Comparison of ENCODE assay signal across 8 cellular contexts in the genomic region with DNA sequence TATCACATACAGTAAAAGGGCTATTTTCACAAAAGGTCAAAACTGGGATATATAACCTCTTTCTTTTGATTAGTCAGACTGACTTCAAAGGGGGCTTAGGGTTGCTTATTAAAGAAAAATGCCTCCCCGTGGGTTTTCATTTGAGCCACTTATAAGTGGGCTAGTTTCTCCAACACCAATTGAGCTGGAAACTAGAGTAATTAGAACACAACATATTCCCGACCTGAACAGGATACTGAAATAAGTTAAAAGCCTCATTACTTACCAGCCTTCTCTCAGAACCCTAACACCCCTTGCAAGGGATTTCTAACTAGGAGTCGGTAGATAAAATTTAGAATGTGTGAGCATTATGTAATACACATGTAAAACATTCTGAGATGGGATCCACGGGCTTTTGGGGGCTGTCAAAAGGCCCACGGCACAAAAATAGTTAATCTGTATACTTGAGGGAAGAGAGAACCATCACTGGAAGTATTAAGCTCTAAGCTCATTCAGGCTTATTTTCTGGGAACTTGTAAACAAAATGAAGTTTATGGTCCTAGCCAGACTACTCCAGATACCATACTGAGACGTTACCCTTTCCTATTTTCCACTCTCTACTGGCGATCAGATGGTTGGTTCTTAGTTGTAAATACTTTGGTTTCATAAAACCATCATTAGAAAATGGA. TPM values are rescaled to one million over a fixed set of nuclear protein-coding genes. Genes with fewer than 3 reads are reported as not detected.
A peak's percentile ranks its signal among the peaks of the same experiment; 100 is the strongest.
DNase-seq lines count a peak whose midpoint lies in the region; ATAC-seq and TF ChIP-seq lines count a peak whose summit lies in the region.

No MANE protein-coding gene starts in this region.

- intact Hi-C loops in activated naive CD4-positive, alpha-beta T cell treated with anti-CD3 and anti-CD28 coated beads for 36 hours (cut with micrococcal nuclease), result loop anchor here (2.0 to 5.0 kb wide), 2 partner anchors 18 to 548 kb away; partner anchors contain the start of gene RINT1
- intact Hi-C loops in right lobe of liver (cut with DNase I), result no loop called here

- H3K27me3 ChIP-seq in right lobe of liver, result no peaks in the 10 kb centered on the region
- no peaks in the 10 kb centered on the region for H3K27me3 ChIP-seq in upper lobe of left lung

- CTCF ChIA-PET in activated naive CD4-positive, alpha-beta T cell treated with anti-CD3 and anti-CD28 coated beads for 36 hours (lab: Charles Lee), result interaction anchor here (0.6 to 8.3 kb wide), 4 partner anchors 17 to 504 kb away, joined by 3 to 140 read pairs (median 7); partner anchors contain the start of gene KMT2E

- H3K4me3 Mint-ChIP-seq in activated naive CD4-positive, alpha-beta T cell treated with anti-CD3 and anti-CD28 coated beads for 36 hours, result peak overlapping the region; percentile 98
- H3K4me3 Mint-ChIP-seq in activated naive CD8-positive, alpha-beta T cell treated with anti-CD3 and anti-CD28 coated beads, Interleukin-2, amount 50 U/mL, for 24 hours, result peak overlapping the region; percentile 91

- H3K36me3 ChIP-seq in right lobe of liver (no peaks in the 10 kb centered on the region), upper lobe of left lung (no peaks in the 10 kb centered on the region)

- H3K9me3 ChIP-seq in right lobe of liver, result no peaks in the 10 kb centered on the region
- no peaks in the 10 kb centered on the region for H3K9me3 ChIP-seq in upper lobe of left lung

- no peaks in the 10 kb centered on the region for H3K27me3 Mint-ChIP-seq in activated naive CD4-positive, alpha-beta T cell treated with anti-CD3 and anti-CD28 coated beads for 36 hours (ENCODE audit: low read depth)
- no peaks in the 10 kb centered on the region for H3K27me3 Mint-ChIP-seq in activated naive CD8-positive, alpha-beta T cell treated with anti-CD3 and anti-CD28 coated beads, Interleukin-2, amount 50 U/mL, for 24 hours

- TF ChIP-seq CTCF in right lobe of liver (IDR thresholded peaks at IDR 0.05) (no peak), upper lobe of left lung (IDR thresholded peaks at IDR 0.05) (no peak)

- peak overlapping the region; percentile 100 for H3K27ac Mint-ChIP-seq in activated naive CD4-positive, alpha-beta T cell treated with anti-CD3 and anti-CD28 coated beads for 36 hours
- peak overlapping the region; percentile 98 for H3K27ac Mint-ChIP-seq in activated naive CD8-positive, alpha-beta T cell treated with anti-CD3 and anti-CD28 coated beads, Interleukin-2, amount 50 U/mL, for 24 hours

- no peak for TF ChIP-seq EP300 in upper lobe of left lung (IDR thresholded peaks at IDR 0.05)

- WGBS in right lobe of liver (ENCODE audit: insufficient coverage, low coverage, low lambda C conversion rate, missing lambda C conversion rate), result 28% methylated on average over 7 of the region's 7 CpGs
- 42 to 47% methylated on average over 7 of the region's 7 CpGs for WGBS in upper lobe of left lung, 2 donors

- ATAC-seq in activated naive CD8-positive, alpha-beta T cell treated with anti-CD3 and anti-CD28 coated beads, Interleukin-2, amount 50 U/mL, for 24 hours, result no peak
- no peak for ATAC-seq in right lobe of liver
- ATAC-seq in upper lobe of left lung (ENCODE audit: low FRiP score in 2 of 2), result no peak

- peaks cover 60% of the 10 kb centered on the region for H3K4me1 Mint-ChIP-seq in activated naive CD4-positive, alpha-beta T cell treated with anti-CD3 and anti-CD28 coated beads for 36 hours (ENCODE audit: low read depth)
- H3K4me1 Mint-ChIP-seq in activated naive CD8-positive, alpha-beta T cell treated with anti-CD3 and anti-CD28 coated beads, Interleukin-2, amount 50 U/mL, for 24 hours, result peaks cover 80% of the 10 kb centered on the region

- H3K4me3 ChIP-seq in right lobe of liver (peak overlapping the region; percentile 45 to 74 (median 59)), upper lobe of left lung (peak overlapping the region in 3 of 4 donors; percentile 48 to 54 (median 53))

- no peaks in the 10 kb centered on the region for H3K9me3 Mint-ChIP-seq in activated naive CD4-positive, alpha-beta T cell treated with anti-CD3 and anti-CD28 coated beads for 36 hours
- H3K9me3 Mint-ChIP-seq in activated naive CD8-positive, alpha-beta T cell treated with anti-CD3 and anti-CD28 coated beads, Interleukin-2, amount 50 U/mL, for 24 hours, result no peaks in the 10 kb centered on the region

- peaks cover 0 to 37% (median 9%) of the 10 kb centered on the region in 4 donors for H3K4me1 ChIP-seq in right lobe of liver
- H3K4me1 ChIP-seq in upper lobe of left lung, result peaks cover 44 to 66% (median 50%) of the 10 kb centered on the region in 4 donors

- DNase-seq in activated naive CD4-positive, alpha-beta T cell treated with anti-CD3 and anti-CD28 coated beads for 36 hours, result no peak
- DNase-seq in activated naive CD4-positive, alpha-beta T cell (lab: John Stamatoyannopoulos, UW), result no peak
- no peak for DNase-seq in activated naive CD8-positive, alpha-beta T cell treated with anti-CD3 and anti-CD28 coated beads, Interleukin-2, amount 50 U/mL, for 24 hours
- no peak for DNase-seq in right lobe of liver
- DNase-seq in upper lobe of left lung, result no peak
- no peak for DNase-seq in stimulated activated CD4-positive, alpha-beta T cell treated with anti-CD3 and anti-CD28 coated beads, Interleukin-12 subunit alpha, Interleukin-12 subunit beta, amount 100 ng/mL, for 4 hours
- DNase-seq in AG08396 (ENCODE audit: low spot score), result no peak
- no peak for DNase-seq in stimulated activated CD4-positive, alpha-beta T cell treated with anti-CD3 and anti-CD28 coated beads, Interleukin-15, amount 100 ng/mL, for 24 hours

- peak overlapping the region; percentile 87 to 92 (median 90) for H3K27ac ChIP-seq in right lobe of liver
- H3K27ac ChIP-seq in upper lobe of left lung, result peak overlapping the region; percentile 95 to 99 (median 97)

- peaks cover 5% of the 10 kb centered on the region for H3K36me3 Mint-ChIP-seq in activated naive CD4-positive, alpha-beta T cell treated with anti-CD3 and anti-CD28 coated beads for 36 hours (ENCODE audit: low read depth)
- H3K36me3 Mint-ChIP-seq in activated naive CD8-positive, alpha-beta T cell treated with anti-CD3 and anti-CD28 coated beads, Interleukin-2, amount 50 U/mL, for 24 hours (ENCODE audit: low read depth), result peaks cover 18% of the 10 kb centered on the region

- no peak for TF ChIP-seq POLR2A in right lobe of liver (IDR thresholded peaks at IDR 0.05)
- no peak for TF ChIP-seq POLR2A in upper lobe of left lung (IDR thresholded peaks at IDR 0.05)

RNA-seq across cellular contexts. Expression of gene KMT2E, which starts 29.3 kb away (rescaled TPM):
- 10 to 100 TPM; 63.3 to 63.4 TPM for total RNA-seq in activated naive CD4-positive, alpha-beta T cell treated with anti-CD3 and anti-CD28 coated beads for 36 hours
- 10 to 100 TPM; 21.6 to 31.6 (median 25.3) TPM for total RNA-seq in right lobe of liver
- total RNA-seq in upper lobe of left lung, result 100 to 1,000 TPM in 3 of 6 donors, 10 to 100 TPM in 3; 77.3 to 182 (median 105) TPM
